ENCODE assay signal across 8 cellular contexts in genomic region chr14:37230551-37231194, GRCh38. TPM values are rescaled to one million over a fixed set of nuclear protein-coding genes. Genes with fewer than 3 reads are reported as not detected.
A peak's percentile ranks its signal among the peaks of the same experiment; 100 is the strongest.
DNase-seq lines count a peak whose midpoint lies in the region; ATAC-seq and TF ChIP-seq lines count a peak whose summit lies in the region.

No MANE protein-coding gene starts in this region.

- peak; percentile 64 to 79 for TF ChIP-seq CTCF in left lung (IDR thresholded peaks at IDR 0.05)
- no peak for TF ChIP-seq CTCF in omental fat pad (IDR thresholded peaks at IDR 0.05)

- no peak overlapping the region for H3K27ac ChIP-seq in left lung

- H3K27me3 ChIP-seq in left lung, result no peaks in the 10 kb centered on the region

- peak; percentile 64 for DNase-seq in CD1c-positive myeloid dendritic cell (ENCODE audit: extremely low spot score)
- peak; percentile 66 for DNase-seq in HT-29 (ENCODE audit: low spot score)
- peak; percentile 88 for DNase-seq in NCI-H69 (lab: John Stamatoyannopoulos, UW)
- DNase-seq in T47D (ENCODE audit: low read depth in 1 of 2, low spot score in 1 of 2), result peak; percentile 38 to 81
- no peak for DNase-seq in left lung
- DNase-seq in omental fat pad (ENCODE audit: low spot score), result no peak

- ATAC-seq in GM18873 (IDR thresholded peaks at IDR 0.05; ENCODE audit: low FRiP score, unreplicated experiment) (peak; percentile 60), left lung (peak; percentile 81), omental fat pad (ENCODE audit: low FRiP score) (no peak), HG03460 (IDR thresholded peaks at IDR 0.05; ENCODE audit: unreplicated experiment) (no peak)

- no peak overlapping the region for H3K4me3 ChIP-seq in left lung

- in situ Hi-C loops in T47D (cut with HindIII; ENCODE audit: low pct_unique_long_range_greater_than_20kb, low sequenced_read_pairs), result no loop called here

- H3K36me3 ChIP-seq in left lung, result no peaks in the 10 kb centered on the region

- intact Hi-C loops in left lung (cut with DNase I), result no loop called here

- peaks cover 0 to 1% of the 10 kb centered on the region in 2 donors for H3K9me3 ChIP-seq in left lung

- no peaks in the 10 kb centered on the region for H3K4me1 ChIP-seq in left lung

RNA-seq across cellular contexts. Expression of gene MIPOL1, which starts 32.9 kb away (rescaled TPM):
- 0.10 and 0.51 TPM in 2 replicates for total RNA-seq in HT-29 (2014; rRNA removed; shearing (Covaris generic))
- total RNA-seq in left lung (10 to 100 TPM; 10.4 to 12.5 TPM), omental fat pad (10 to 100 TPM in 2 of 4 donors, 1 to 10 TPM in 2; 5.4 to 17.2 (median 9.4) TPM)

RNA-seq across cellular contexts. Expression of gene SLC25A21, which starts 58.3 kb away (rescaled TPM):
- not detected in 2 replicates for total RNA-seq in HT-29 (2014; rRNA removed; shearing (Covaris generic))
- total RNA-seq in left lung (1 to 10 TPM in 1 of 2 donors, under 1 TPM in 1; 0.47 to 1.0 TPM), omental fat pad (1 to 10 TPM in 1 of 4 donors, under 1 TPM in 1, not detected in 2; 0.38 to 1.4 TPM)

Comparison
In these comparisons a context has a peak if more than half of its experiments do, and no peak if none do; other contexts are left out.
1. DNase-seq: peak in CD1c-positive myeloid dendritic cell (single experiment), HT-29 (single experiment), NCI-H69 (single experiment) and T47D (2 of 2); none in left lung (0 of 2) and omental fat pad (single experiment).
2. ATAC-seq: peak in GM18873 (single experiment) and left lung (single experiment); none in omental fat pad (single experiment) and HG03460 (single experiment).
3. CTCF ChIP-seq: peak in left lung (2 of 2); none in omental fat pad (0 of 3).